12 cellular contexts compared by ENCODE assay signal in genomic region chr12:26863515-26863914, GRCh38. TPM values are rescaled to one million over a fixed set of nuclear protein-coding genes. Genes with fewer than 3 reads are reported as not detected.
DNase-seq lines count a peak whose midpoint lies in the region; ATAC-seq and TF ChIP-seq lines count a peak whose summit lies in the region.
"Had no signal": no experiment of that assay in that cellular context is flagged by ENCODE, and none has a peak within 500 bp of the region (broad histone marks: within the 10 kb centered on the region; RNA-seq: fewer than 3 reads in every experiment).

No MANE protein-coding gene starts in this region.

- H3K4me1 ChIP-seq in Caco-2 (no peaks in the 10 kb centered on the region), HCT116 (ENCODE audit: control insufficient read depth in 1 of 2, insufficient read depth in 2 of 2, low read length in 2 of 2) (no peaks in the 10 kb centered on the region), ascending aorta (no peaks in the 10 kb centered on the region)
- H3K4me1 ChIP-seq: gastroesophageal sphincter had no signal

- H3K27me3 Mint-ChIP-seq in Caco-2 (ENCODE audit: insufficient read depth, unreplicated experiment) = peaks cover 4% of the 10 kb centered on the region

- H3K27me3 ChIP-seq in Caco-2 (replicated peaks; ENCODE audit: control insufficient read depth, insufficient read depth, low read length) = peaks cover 1% of the 10 kb centered on the region; the same call in 1 of the 2 replicates
- no peaks in the 10 kb centered on the region for H3K27me3 ChIP-seq in HCT116 (ENCODE audit: insufficient read depth, low read length)
- no peaks in the 10 kb centered on the region for H3K27me3 ChIP-seq in ascending aorta
- H3K27me3 ChIP-seq: gastroesophageal sphincter had no signal

- no peaks in the 10 kb centered on the region for H3K79me2 ChIP-seq in HCT116 (ENCODE audit: insufficient read depth, low read length)

- peak; percentile 67 for ATAC-seq in HCT116
- ATAC-seq: gastroesophageal sphincter, mucosa of descending colon had no signal

- no peaks in the 10 kb centered on the region for H4K20me1 ChIP-seq in HCT116 (ENCODE audit: insufficient read depth)

- no peak overlapping the region for H3K9ac ChIP-seq in HCT116 (ENCODE audit: low read length)

- H3K9me2 ChIP-seq in HCT116 (ENCODE audit: insufficient read depth) = no peaks in the 10 kb centered on the region

- intact Hi-C loops in Caco-2 (cut with micrococcal nuclease; ENCODE audit: unreplicated experiment) = no loop called here
- intact Hi-C loops in HCT116 (cut with micrococcal nuclease) = no loop called here
- intact Hi-C loops in ascending aorta (cut with DNase I) = no loop called here

- H3K36me3 Mint-ChIP-seq in Caco-2 (ENCODE audit: insufficient read depth, unreplicated experiment) = no peaks in the 10 kb centered on the region
- H3K36me3 Mint-ChIP-seq: activated naive CD4-positive, alpha-beta T cell treated with anti-CD3 and anti-CD28 coated beads, Interleukin-2, amount 50 U/mL, for 24 hours had no signal

- H3K4me3 Mint-ChIP-seq in Caco-2 (ENCODE audit: unreplicated experiment) = no peak overlapping the region
- H3K4me3 Mint-ChIP-seq: activated naive CD4-positive, alpha-beta T cell treated with anti-CD3 and anti-CD28 coated beads, Interleukin-2, amount 50 U/mL, for 24 hours had no signal

- no peak overlapping the region for H3K27ac Mint-ChIP-seq in Caco-2 (ENCODE audit: unreplicated experiment)
- H3K27ac Mint-ChIP-seq: activated naive CD4-positive, alpha-beta T cell treated with anti-CD3 and anti-CD28 coated beads, Interleukin-2, amount 50 U/mL, for 24 hours had no signal

- H3K9me3 ChIP-seq in Caco-2 (no peaks in the 10 kb centered on the region), HCT116 (ENCODE audit: control insufficient read depth in 1 of 2, insufficient read depth in 1 of 2, low read depth in 1 of 2, low read length in 2 of 2) (no peaks in the 10 kb centered on the region), ascending aorta (no peaks in the 10 kb centered on the region)
- H3K9me3 ChIP-seq: gastroesophageal sphincter, mucosa of descending colon had no signal

- POLR2A ChIA-PET in Caco-2 (lab: Charles Lee) = no interaction called here
- POLR2A ChIA-PET in HCT116 (lab: Charles Lee) = no interaction called here

- DNase-seq in Caco-2 (peak in 1 of 2 experiments; percentile 37), HCT116 (ENCODE audit: low read depth, low spot score) (peak; percentile 23), RPMI8226 (peak; percentile 26), foreskin fibroblast (peak in 1 of 2 donors; percentile 38), NCI-H510A treated with DMSO at 0.1 percent for 48 hours (lab: John Stamatoyannopoulos, UW) (no peak), NCI-H1930 (lab: John Stamatoyannopoulos, UW) (no peak), ascending aorta (ENCODE audit: low spot score in 2 of 2) (no peak), NCI-H345 treated with DMSO at 0.1 percent for 48 hours (lab: John Stamatoyannopoulos, UW; ENCODE audit: unreplicated experiment) (no peak)
- DNase-seq: NCI-H446 treated with DMSO at 0.1 percent for 48 hours had no signal

- peak overlapping the region; percentile 24 for H2AFZ ChIP-seq in HCT116 (ENCODE audit: low read depth, low read length, poor library complexity, severe bottlenecking)

- H3K4me1 Mint-ChIP-seq in Caco-2 (ENCODE audit: low read depth, unreplicated experiment) = no peaks in the 10 kb centered on the region

- TF ChIP-seq CTCF in Caco-2 (IDR thresholded peaks at IDR 0.05; ENCODE audit: insufficient read depth in 1 of 2, low read depth in 1 of 2, low read length in 1 of 2, severe bottlenecking in 1 of 2, unreplicated experiment in 1 of 2) (peak; percentile 37 to 45), HCT116 (IDR thresholded peaks at IDR 0.05 in 2 of 3, conservative IDR thresholded peaks at IDR 0.05 in 1 of 3; ENCODE audit: borderline replicate concordance in 1 of 3, insufficient read depth in 1 of 3, low read depth in 2 of 3, low read length in 2 of 3) (peak; percentile 3 to 57 (median 55); a peak in 4 of 6 replicates), foreskin fibroblast (IDR thresholded peaks at IDR 0.05; ENCODE audit: low read depth, low read length) (peak; percentile 47), ascending aorta (IDR thresholded peaks at IDR 0.05) (no peak)

- H3K4me3 ChIP-seq in Caco-2 (ENCODE audit: low read depth, low read length) = no peak overlapping the region
- no peak overlapping the region for H3K4me3 ChIP-seq in HCT116 (replicated peaks in 1 of 2; ENCODE audit: low read depth in 1 of 2, low read length in 2 of 2)
- H3K4me3 ChIP-seq in foreskin fibroblast (ENCODE audit: low read depth in 1 of 2, low read length in 2 of 2) = no peak overlapping the region
- no peak overlapping the region for H3K4me3 ChIP-seq in ascending aorta
- H3K4me3 ChIP-seq: gastroesophageal sphincter, mucosa of descending colon had no signal

- RAD21 ChIA-PET in HCT116 (lab: Charles Lee; ENCODE audit: low non-redundant PET in 1 of 2, low total read pairs in 2 of 2, uncharacterized antibody in 2 of 2, unreplicated experiment in 2 of 2) = interaction anchor here in 1 of 2 experiments (0.6 kb wide), 1 partner anchor 23 kb away, joined by 3 read pairs; no protein-coding TSS in a partner anchor

- TF ChIP-seq POLR2A in HCT116 (IDR thresholded peaks at IDR 0.05; ENCODE audit: borderline replicate concordance, extremely low read depth, insufficient read depth, insufficient read length) = no peak

- H3K27ac ChIP-seq in HCT116 (ENCODE audit: low read depth, low read length) (no peak overlapping the region), ascending aorta (no peak overlapping the region)
- H3K27ac ChIP-seq: gastroesophageal sphincter had no signal

- H3K4me2 ChIP-seq in HCT116 (ENCODE audit: low read length) = no peak overlapping the region

- BruUV-seq in Caco-2 (replicated peaks; lab: Mats Ljungman, UMichigan) = no TSS peak
- BruUV-seq in HCT116 (replicated peaks; lab: Mats Ljungman, UMichigan) = no TSS peak

- TF ChIP-seq RAD21 in HCT116 (IDR thresholded peaks at IDR 0.05; ENCODE audit: low read depth) = no peak

- H3K9me3 Mint-ChIP-seq in Caco-2 (ENCODE audit: unreplicated experiment) = no peaks in the 10 kb centered on the region
- H3K9me3 Mint-ChIP-seq: activated naive CD4-positive, alpha-beta T cell treated with anti-CD3 and anti-CD28 coated beads, Interleukin-2, amount 50 U/mL, for 24 hours had no signal

- no peaks in the 10 kb centered on the region for H3K36me3 ChIP-seq in Caco-2 (ENCODE audit: control insufficient read depth, insufficient read depth, low read length)
- H3K36me3 ChIP-seq in HCT116 (ENCODE audit: control insufficient read depth in 1 of 2, insufficient read depth in 2 of 2, low read length in 2 of 2) = no peaks in the 10 kb centered on the region
- no peaks in the 10 kb centered on the region for H3K36me3 ChIP-seq in ascending aorta
- H3K36me3 ChIP-seq: gastroesophageal sphincter had no signal

- CTCF ChIA-PET in Caco-2 (lab: Charles Lee) = interaction anchor here (0.7 to 1.2 kb wide), 3 partner anchors 16 to 1846 kb away, joined by 3 to 5 read pairs (median 3); no protein-coding TSS in a partner anchor
- CTCF ChIA-PET in HCT116 (lab: Charles Lee) = interaction anchor here (2.1 to 2.5 kb wide), 2 partner anchors 11 to 22 kb away, joined by 5 to 9 read pairs; no protein-coding TSS in a partner anchor

TF ChIP-seq in HCT116, 20 proteins besides CTCF, POLR2A, EP300 and RAD21:
- TF ChIP-seq SP1 (IDR thresholded peaks at IDR 0.05; ENCODE audit: low read depth) (no peak), ZBTB33 (IDR thresholded peaks at IDR 0.05; ENCODE audit: extremely low read depth, insufficient replicate concordance, low read length) (no peak), FOSL1 (IDR thresholded peaks at IDR 0.05; ENCODE audit: low read depth) (no peak), POLR2AphosphoS5 (IDR thresholded peaks at IDR 0.05; ENCODE audit: low read depth, low read length) (no peak), TCF7L2 (IDR thresholded peaks at IDR 0.05; ENCODE audit: borderline replicate concordance, extremely low read depth, insufficient read depth, insufficient read length) (no peak)

RNA-seq across cellular contexts. Expression of gene ITPR2, which starts 30.5 kb away (rescaled TPM):
- total RNA-seq in Caco-2 (2022) = 41.6 and 51.5 TPM in 2 replicates
- 6.5 TPM for total RNA-seq in HCT116 (2021; ENCODE audit: unreplicated experiment)
- 2.1 and 2.5 TPM in 2 replicates for polyA plus RNA-seq in HCT116 (2012)
- 12.5 TPM for total RNA-seq in ascending aorta

Comparison
In these comparisons a context has a peak if more than half of its experiments do, and no peak if none do; other contexts are left out.
1. DNase-seq: peak in HCT116 (single experiment) and RPMI8226 (single experiment); none in NCI-H510A treated with DMSO at 0.1 percent for 48 hours (single experiment), NCI-H1930 (0 of 2), ascending aorta (0 of 2) and NCI-H345 treated with DMSO at 0.1 percent for 48 hours (single experiment).
2. CTCF ChIP-seq: peak in Caco-2 (2 of 2), HCT116 (3 of 3) and foreskin fibroblast (single experiment); none in ascending aorta (0 of 3).